In the genomic region with DNA sequence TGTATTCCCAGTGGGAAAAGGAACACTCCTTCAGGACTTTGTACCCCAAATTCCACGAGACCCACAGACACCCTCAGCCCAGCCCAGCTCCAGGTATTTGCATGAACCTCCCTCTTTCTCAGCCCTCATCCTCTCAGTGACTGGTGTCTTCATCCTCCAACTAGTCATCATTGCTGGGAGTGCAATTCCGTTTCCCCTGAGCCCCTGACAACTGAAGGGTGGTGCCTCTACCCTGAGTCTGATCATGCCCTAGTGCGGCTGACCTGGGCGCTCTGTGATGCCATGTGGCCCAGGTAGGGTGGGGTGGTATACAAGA, we compare ENCODE assay signal across 8 cellular contexts. TPM values are rescaled to one million over a fixed set of nuclear protein-coding genes. Genes with fewer than 3 reads are reported as not detected.
DNase-seq lines count a peak whose midpoint lies in the region; ATAC-seq and FAIRE-seq lines count a peak whose summit lies in the region.

No MANE protein-coding gene starts in this region.

- 14 to 17% methylated on average over 4 of the region's 4 CpGs for WGBS in esophagus, 2 donors

- no peaks in the 10 kb centered on the region for H3K4me1 ChIP-seq in ES-I3 (ENCODE audit: insufficient read depth, low read length)
- H3K4me1 ChIP-seq in NT2/D1 (ENCODE audit: insufficient read depth, insufficient read length) = peaks cover 10% of the 10 kb centered on the region
- peaks cover 5 to 14% of the 10 kb centered on the region in 2 donors for H3K4me1 ChIP-seq in esophagus (ENCODE audit: control insufficient read depth in 2 of 2, insufficient read depth in 2 of 2, low read length in 1 of 2)

- FAIRE-seq in RCC 7860 (lab: Jason Lieb, UNC) = no peak

- H3K9me3 ChIP-seq in ES-I3 (ENCODE audit: control insufficient read depth, insufficient read depth, low read length) = no peaks in the 10 kb centered on the region
- no peaks in the 10 kb centered on the region for H3K9me3 ChIP-seq in NT2/D1 (ENCODE audit: insufficient read depth, low read length)
- H3K9me3 ChIP-seq in esophagus (ENCODE audit: control insufficient read depth in 2 of 2, insufficient read depth in 1 of 2, low read depth in 1 of 2, low read length in 1 of 2) = no peaks in the 10 kb centered on the region

- ATAC-seq in GM21825 (IDR thresholded peaks at IDR 0.05; ENCODE audit: unreplicated experiment) = peak; percentile 14

- no peak for DNase-seq in NT2/D1 (ENCODE audit: low read depth, low spot score)
- DNase-seq in skeletal muscle cell (ENCODE audit: low read depth) = no peak
- no peak for DNase-seq in RCC 7860 (ENCODE audit: low spot score)
- no peak for DNase-seq in activated gamma-delta T cell (lab: John Stamatoyannopoulos, UW)
- no peak for DNase-seq in NCI-H2029 (lab: John Stamatoyannopoulos, UW)

- H3K27ac ChIP-seq in esophagus (ENCODE audit: low read depth in 2 of 2, low read length in 1 of 2) = peak overlapping the region; percentile 15 to 71

- H3K9ac ChIP-seq in ES-I3 (ENCODE audit: low read depth, low read length) (peak overlapping the region; percentile 84), NT2/D1 (ENCODE audit: insufficient read length, low read depth) (peak overlapping the region; percentile 91)

- H3K4me3 ChIP-seq in NT2/D1 (ENCODE audit: insufficient read length, low read depth) = peak overlapping the region; percentile 66
- peak overlapping the region; percentile 43 to 67 for H3K4me3 ChIP-seq in esophagus (ENCODE audit: low read depth in 1 of 2, low read length in 2 of 2)
- H3K4me3 ChIP-seq in skeletal muscle cell (ENCODE audit: low read depth, low read length) = peak overlapping the region; percentile 60

- H3K27me3 ChIP-seq in NT2/D1 (ENCODE audit: insufficient read depth, insufficient read length) (peaks cover 46% of the 10 kb centered on the region), esophagus (ENCODE audit: control insufficient read depth in 1 of 2, insufficient read depth in 2 of 2, low read length in 2 of 2) (no peaks in the 10 kb centered on the region)

- H3K36me3 ChIP-seq in ES-I3 (ENCODE audit: insufficient read depth, low read length) = no peaks in the 10 kb centered on the region
- H3K36me3 ChIP-seq in NT2/D1 (ENCODE audit: insufficient read depth, insufficient read length, low read length) = peaks cover under 1% of the 10 kb centered on the region
- no peaks in the 10 kb centered on the region for H3K36me3 ChIP-seq in esophagus (ENCODE audit: control insufficient read depth in 2 of 2, insufficient read depth in 2 of 2, low read length in 1 of 2)

RNA-seq across cellular contexts. Expression of gene ZNF692, which starts 3.8 kb away (rescaled TPM):
- 100 to 1,000 TPM in 1 of 2 donors, 10 to 100 TPM in 1; 36.3 to 120 TPM for polyA plus RNA-seq in esophagus

RNA-seq across cellular contexts. Expression of gene ZNF672, which starts 24.6 kb away (rescaled TPM):
- polyA plus RNA-seq in esophagus = 10 to 100 TPM; 11.6 to 15.8 TPM

RNA-seq across cellular contexts. Expression of gene SH3BP5L, which starts 36.9 kb away (rescaled TPM):
- polyA plus RNA-seq in esophagus = 10 to 100 TPM; 18.2 to 34.3 TPM

RNA-seq across cellular contexts. Expression of gene PGBD2, which starts 43.4 kb away (rescaled TPM):
- 1 to 10 TPM; 3.8 to 7.2 TPM for polyA plus RNA-seq in esophagus
